In genomic region chrX:9566150-9566621, GRCh38 we compare ENCODE assay signal across 8 cellular contexts.
DNase-seq lines count a peak whose midpoint lies in the region; ATAC-seq and TF ChIP-seq lines count a peak whose summit lies in the region.

No MANE protein-coding gene starts in this region.

- DNase-seq in G401 (ENCODE audit: low spot score) (peak; percentile 76), NCI-H69 (lab: John Stamatoyannopoulos, UW) (peak; percentile 61), colonic mucosa (peak; percentile 57), NCI-H128 (lab: John Stamatoyannopoulos, UW; ENCODE audit: unreplicated experiment) (no peak), SKM-1 treated with dmso at 0.1 percent for 144 hours (lab: John Stamatoyannopoulos, UW; ENCODE audit: unreplicated experiment) (no peak), GM19238 (ENCODE audit: insufficient read length, low spot score) (no peak)
- DNase-seq in naive thymus-derived CD8-positive, alpha-beta T cell, result peak in 1 of 10 donors; percentile 2

- H3K27ac ChIP-seq in colonic mucosa, result no peak overlapping the region

- POLR2A ChIA-PET in naive thymus-derived CD8-positive, alpha-beta T cell (lab: Charles Lee), result interaction anchor here (1.2 kb wide), 1 partner anchor 50 kb away, joined by 3 read pairs; no protein-coding TSS in a partner anchor

- peaks cover 14 to 23% (median 18%) of the 10 kb centered on the region in 4 donors for H3K4me1 Mint-ChIP-seq in naive thymus-derived CD8-positive, alpha-beta T cell

- H3K27me3 ChIP-seq in colonic mucosa, result no peaks in the 10 kb centered on the region

- no peak overlapping the region for H3K4me3 ChIP-seq in colonic mucosa

- H3K27ac Mint-ChIP-seq in naive thymus-derived CD8-positive, alpha-beta T cell, result peak overlapping the region; percentile 12 to 68 (median 61)

- peaks cover 0 to 2% (median 0%) of the 10 kb centered on the region in 9 donors for H3K9me3 Mint-ChIP-seq in naive thymus-derived CD8-positive, alpha-beta T cell

- TF ChIP-seq CTCF in colonic mucosa (IDR thresholded peaks at IDR 0.05), result no peak

- intact Hi-C loops in colonic mucosa (cut with DNase I), result no loop called here

- peak; percentile 54 to 59 for ATAC-seq in naive thymus-derived CD8-positive, alpha-beta T cell
- no peak for ATAC-seq in HG03175 (IDR thresholded peaks at IDR 0.05; ENCODE audit: unreplicated experiment)

- no peaks in the 10 kb centered on the region for H3K36me3 ChIP-seq in colonic mucosa

- H3K4me1 ChIP-seq in colonic mucosa, result no peaks in the 10 kb centered on the region

- H3K4me3 Mint-ChIP-seq in naive thymus-derived CD8-positive, alpha-beta T cell, result peak overlapping the region in 8 of 10 donors; percentile 29 to 78 (median 66)

- H3K36me3 Mint-ChIP-seq in naive thymus-derived CD8-positive, alpha-beta T cell, result peaks cover 0 to 4% (median 0%) of the 10 kb centered on the region in 3 donors

- H3K9me3 ChIP-seq in colonic mucosa, result no peaks in the 10 kb centered on the region

- in situ Hi-C loops in G401 (cut with HindIII; ENCODE audit: low sequenced_read_pairs), result no loop called here

- H3K9ac ChIP-seq in colonic mucosa (ENCODE audit: low read depth in 2 of 2, low read length in 2 of 2), result no peak overlapping the region

- no peaks in the 10 kb centered on the region for H3K27me3 Mint-ChIP-seq in naive thymus-derived CD8-positive, alpha-beta T cell

Comparison
In these comparisons a context has a peak if more than half of its experiments do, and no peak if none do; other contexts are left out.
1. DNase-seq: peak in G401 (single experiment), NCI-H69 (single experiment) and colonic mucosa (single experiment); none in NCI-H128 (single experiment), SKM-1 treated with dmso at 0.1 percent for 144 hours (single experiment) and GM19238 (single experiment).